Comparison of ENCODE assay signal across 29 cellular contexts in genomic region chr1:55541296-55541695, GRCh38.
"Had no signal": no experiment of that assay in that cellular context is flagged by ENCODE, and none has a peak within 500 bp of the region (broad histone marks: within the 10 kb centered on the region; RNA-seq: fewer than 3 reads in every experiment).

No MANE protein-coding gene starts in this region.

- H3K4me1 ChIP-seq: Peyer's patch, SJCRH30 had no signal

- ATAC-seq: activated CD8-positive, alpha-beta T cell treated with anti-CD3 and anti-CD28 coated beads for 36 hours; activated T-cell treated with anti-CD3 and anti-CD28 coated beads, Interleukin-2, amount 50 U/mL, for 72 hours; activated T-helper 17 cell treated with anti-CD3 and anti-CD28 coated beads, Interleukin-2, amount 50 U/mL, for 72 hours had no signal

- H3K9me3 ChIP-seq: Peyer's patch, SJCRH30 had no signal

- DNase-seq: activated CD4-positive, alpha-beta T cell treated with anti-CD3 and anti-CD28 coated beads, Interleukin-2, amount 10 ng/mL, durations not matched to agents 24 days and 14 days; activated CD4-positive, alpha-beta T cell treated with anti-CD3 and anti-CD28 coated beads, Interleukin-2, amount 50 U/mL, for 4 hours; activated CD8-positive, alpha-beta T cell treated with anti-CD3 and anti-CD28 coated beads for 36 hours; activated effector memory CD4-positive, alpha-beta T cell treated with anti-CD3 and anti-CD28 coated beads, Interleukin-2, amount 50 U/mL, for 16 hours; activated naive CD4-positive, alpha-beta T cell; activated naive CD4-positive, alpha-beta T cell treated with anti-CD3 and anti-CD28 coated beads, Interleukin-2, amount 50 U/mL, for 16 hours; activated naive CD8-positive, alpha-beta T cell treated with anti-CD3 and anti-CD28 coated beads for 36 hours; activated T-cell treated with anti-CD3 and anti-CD28 coated beads, Interleukin-2, amount 50 U/mL, for 1 hour; activated T-cell treated with anti-CD3 and anti-CD28 coated beads, Interleukin-2, amount 50 U/mL, for 72 hours; amniotic stem cell; aorta; brain microvascular endothelial cell; cerebellar nuclear complex; Kasumi-1; KG1; MM.1S; MV-4-11; NCI-H1092; NCI-H1436 treated with DMSO at 0.1 percent for 48 hours; NCI-H1694 treated with DMSO at 0.1 percent for 48 hours; NCI-H2029; NCI-H345; NCI-H524 treated with DMSO at 0.1 percent for 48 hours; Peyer's patch; Right ventricle myocardium superior; RPMI8226; SJCRH30 had no signal

- H3K27me3 ChIP-seq: brain microvascular endothelial cell, Peyer's patch, SJCRH30 had no signal

- H3K27ac ChIP-seq: brain microvascular endothelial cell, Peyer's patch, SJCRH30, SK-N-MC had no signal

- H3K4me3 ChIP-seq: Peyer's patch, SJCRH30, SK-N-MC had no signal

- H3K36me3 ChIP-seq: brain microvascular endothelial cell, Peyer's patch, SJCRH30 had no signal
